Comparison of ENCODE assay signal across 8 cellular contexts in genomic region chr1:155976913-155977606, GRCh38. TPM values are rescaled to one million over a fixed set of nuclear protein-coding genes. Genes with fewer than 3 reads are reported as not detected.
A peak's percentile ranks its signal among the peaks of the same experiment; 100 is the strongest.
DNase-seq lines count a peak whose midpoint lies in the region; ATAC-seq and TF ChIP-seq lines count a peak whose summit lies in the region.

No MANE protein-coding gene starts in this region.

- ATAC-seq in activated T-cell treated with anti-CD3 and anti-CD28 coated beads, Interleukin-2, amount 50 U/mL, for 4 hours, result peak; percentile 4 to 8
- ATAC-seq in activated CD8-positive, alpha-beta T cell treated with anti-CD3 and anti-CD28 coated beads for 36 hours, result peak; percentile 12
- ATAC-seq in GM19467 (IDR thresholded peaks at IDR 0.05; ENCODE audit: unreplicated experiment) (no peak), HG02798 (IDR thresholded peaks at IDR 0.05; ENCODE audit: poor library complexity, unreplicated experiment) (no peak), GM19463 (IDR thresholded peaks at IDR 0.05; ENCODE audit: unreplicated experiment) (no peak)

- peak overlapping the region; percentile 94 for H3K27ac Mint-ChIP-seq in activated CD8-positive, alpha-beta T cell treated with anti-CD3 and anti-CD28 coated beads for 36 hours
- H3K27ac Mint-ChIP-seq in glutamatergic neuron (ENCODE audit: unreplicated experiment), result peak overlapping the region; percentile 99

- H3K36me3 Mint-ChIP-seq in activated T-cell treated with anti-CD3 and anti-CD28 coated beads, Interleukin-2, amount 50 U/mL, for 4 hours (ENCODE audit: insufficient read depth), result peaks cover 13% of the 10 kb centered on the region
- peaks cover 68% of the 10 kb centered on the region for H3K36me3 Mint-ChIP-seq in activated CD8-positive, alpha-beta T cell treated with anti-CD3 and anti-CD28 coated beads for 36 hours (ENCODE audit: low read depth)
- H3K36me3 Mint-ChIP-seq in glutamatergic neuron (ENCODE audit: unreplicated experiment), result no peaks in the 10 kb centered on the region

- intact Hi-C loops in activated CD8-positive, alpha-beta T cell treated with anti-CD3 and anti-CD28 coated beads for 36 hours (cut with micrococcal nuclease), result loop anchor here (2.0 kb wide), 1 partner anchor 30 kb away; no protein-coding TSS in a partner anchor

- H3K27me3 Mint-ChIP-seq in activated T-cell treated with anti-CD3 and anti-CD28 coated beads, Interleukin-2, amount 50 U/mL, for 4 hours (ENCODE audit: low read depth), result no peaks in the 10 kb centered on the region
- no peaks in the 10 kb centered on the region for H3K27me3 Mint-ChIP-seq in activated CD8-positive, alpha-beta T cell treated with anti-CD3 and anti-CD28 coated beads for 36 hours
- H3K27me3 Mint-ChIP-seq in glutamatergic neuron (ENCODE audit: unreplicated experiment), result peaks cover 23% of the 10 kb centered on the region

- H3K4me3 ChIP-seq in skin epidermis, result peak overlapping the region; percentile 58 to 98 (median 73)

- H3K4me1 Mint-ChIP-seq in activated T-cell treated with anti-CD3 and anti-CD28 coated beads, Interleukin-2, amount 50 U/mL, for 4 hours (ENCODE audit: low read depth), result peaks cover 76% of the 10 kb centered on the region
- H3K4me1 Mint-ChIP-seq in activated CD8-positive, alpha-beta T cell treated with anti-CD3 and anti-CD28 coated beads for 36 hours (ENCODE audit: low read depth), result peaks cover 68% of the 10 kb centered on the region
- H3K4me1 Mint-ChIP-seq in glutamatergic neuron (ENCODE audit: low read depth, unreplicated experiment), result peaks cover 32% of the 10 kb centered on the region

- DNase-seq in activated T-cell treated with anti-CD3 and anti-CD28 coated beads, Interleukin-2, amount 50 U/mL, for 4 hours, result peak; percentile 18
- DNase-seq in activated T-cell treated with anti-CD3 and anti-CD28 coated beads for 4 hours (no peak), glutamatergic neuron (no peak)
- DNase-seq in activated CD8-positive, alpha-beta T cell treated with anti-CD3 and anti-CD28 coated beads for 36 hours, result peak; percentile 63

- peak overlapping the region in 20 of 21 experiments; percentile 71 to 100 (median 96) for H3K27ac ChIP-seq in skin epidermis

- no peak for TF ChIP-seq CTCF in activated CD8-positive, alpha-beta T cell treated with anti-CD3 and anti-CD28 coated beads for 36 hours (IDR thresholded peaks at IDR 0.05)
- no peak for TF ChIP-seq CTCF in glutamatergic neuron (IDR thresholded peaks at IDR 0.05; ENCODE audit: partially characterized antibody, unreplicated experiment)

- POLR2A ChIA-PET in activated CD8-positive, alpha-beta T cell treated with anti-CD3 and anti-CD28 coated beads for 36 hours (lab: Charles Lee), result interaction anchor here (0.6 to 7.5 kb wide), 22 partner anchors 8 to 306 kb away, joined by 3 to 128 read pairs (median 5); partner anchors contain the start of genes KHDC4, RXFP4, SMG5 and SSR2

- H3K4me3 Mint-ChIP-seq in activated T-cell treated with anti-CD3 and anti-CD28 coated beads, Interleukin-2, amount 50 U/mL, for 4 hours, result peak overlapping the region; percentile 95
- peak overlapping the region; percentile 98 for H3K4me3 Mint-ChIP-seq in activated CD8-positive, alpha-beta T cell treated with anti-CD3 and anti-CD28 coated beads for 36 hours
- H3K4me3 Mint-ChIP-seq in glutamatergic neuron (ENCODE audit: unreplicated experiment), result peak overlapping the region; percentile 99

- no peaks in the 10 kb centered on the region for H3K9me3 Mint-ChIP-seq in activated T-cell treated with anti-CD3 and anti-CD28 coated beads, Interleukin-2, amount 50 U/mL, for 4 hours
- no peaks in the 10 kb centered on the region for H3K9me3 Mint-ChIP-seq in activated CD8-positive, alpha-beta T cell treated with anti-CD3 and anti-CD28 coated beads for 36 hours
- H3K9me3 Mint-ChIP-seq in glutamatergic neuron (ENCODE audit: unreplicated experiment), result peaks cover 17% of the 10 kb centered on the region

- CTCF ChIA-PET in activated CD8-positive, alpha-beta T cell treated with anti-CD3 and anti-CD28 coated beads for 36 hours (lab: Charles Lee), result interaction anchor here (0.7 to 11.1 kb wide), 13 partner anchors 10 to 184 kb away, joined by 3 to 121 read pairs (median 4); partner anchors contain the start of gene RXFP4

RNA-seq across cellular contexts. Expression of gene ARHGEF2, which starts 1.3 kb away (rescaled TPM):
- total RNA-seq in activated T-cell treated with anti-CD3 and anti-CD28 coated beads, Interleukin-2, amount 50 U/mL, for 4 hours, result 100 to 1,000 TPM; 144 to 174 (median 149) TPM
- 100 to 1,000 TPM; 147 to 150 TPM for total RNA-seq in activated CD8-positive, alpha-beta T cell treated with anti-CD3 and anti-CD28 coated beads for 36 hours
- total RNA-seq in glutamatergic neuron (ENCODE audit: unreplicated experiment), result 222 TPM

RNA-seq across cellular contexts. Expression of gene RXFP4, which starts 35.6 kb away (rescaled TPM):
- total RNA-seq in activated T-cell treated with anti-CD3 and anti-CD28 coated beads, Interleukin-2, amount 50 U/mL, for 4 hours, result not detected
- not detected for total RNA-seq in activated CD8-positive, alpha-beta T cell treated with anti-CD3 and anti-CD28 coated beads for 36 hours
- total RNA-seq in glutamatergic neuron (ENCODE audit: unreplicated experiment), result not detected

RNA-seq across cellular contexts. Expression of gene KHDC4, which starts 42.8 kb away (rescaled TPM):
- total RNA-seq in activated T-cell treated with anti-CD3 and anti-CD28 coated beads, Interleukin-2, amount 50 U/mL, for 4 hours, result 10 to 100 TPM; 32.2 to 38.3 (median 37.9) TPM
- 10 to 100 TPM; 68.1 to 71.3 TPM for total RNA-seq in activated CD8-positive, alpha-beta T cell treated with anti-CD3 and anti-CD28 coated beads for 36 hours
- total RNA-seq in glutamatergic neuron (ENCODE audit: unreplicated experiment), result 51.8 TPM

RNA-seq across cellular contexts. Expression of gene SSR2, which starts 43.7 kb away (rescaled TPM):
- total RNA-seq in activated T-cell treated with anti-CD3 and anti-CD28 coated beads, Interleukin-2, amount 50 U/mL, for 4 hours, result 100 to 1,000 TPM; 167 to 183 (median 173) TPM
- 100 to 1,000 TPM; 148 to 150 TPM for total RNA-seq in activated CD8-positive, alpha-beta T cell treated with anti-CD3 and anti-CD28 coated beads for 36 hours
- total RNA-seq in glutamatergic neuron (ENCODE audit: unreplicated experiment), result 199 TPM

Comparison
In these comparisons a context has a peak if more than half of its experiments do, and no peak if none do; other contexts are left out.
1. DNase-seq: peak in activated T-cell treated with anti-CD3 and anti-CD28 coated beads, Interleukin-2, amount 50 U/mL, for 4 hours (single experiment) and activated CD8-positive, alpha-beta T cell treated with anti-CD3 and anti-CD28 coated beads for 36 hours (single experiment); none in activated T-cell treated with anti-CD3 and anti-CD28 coated beads for 4 hours (single experiment) and glutamatergic neuron (single experiment).
2. ATAC-seq: peak in activated T-cell treated with anti-CD3 and anti-CD28 coated beads, Interleukin-2, amount 50 U/mL, for 4 hours (2 of 2) and activated CD8-positive, alpha-beta T cell treated with anti-CD3 and anti-CD28 coated beads for 36 hours (single experiment); none in GM19467 (single experiment), HG02798 (single experiment) and GM19463 (single experiment).
3. Peak in every context shown above with its lines, with median percentiles within 50 percentile points of each other: H3K4me3 Mint-ChIP-seq.